In the genomic region with DNA sequence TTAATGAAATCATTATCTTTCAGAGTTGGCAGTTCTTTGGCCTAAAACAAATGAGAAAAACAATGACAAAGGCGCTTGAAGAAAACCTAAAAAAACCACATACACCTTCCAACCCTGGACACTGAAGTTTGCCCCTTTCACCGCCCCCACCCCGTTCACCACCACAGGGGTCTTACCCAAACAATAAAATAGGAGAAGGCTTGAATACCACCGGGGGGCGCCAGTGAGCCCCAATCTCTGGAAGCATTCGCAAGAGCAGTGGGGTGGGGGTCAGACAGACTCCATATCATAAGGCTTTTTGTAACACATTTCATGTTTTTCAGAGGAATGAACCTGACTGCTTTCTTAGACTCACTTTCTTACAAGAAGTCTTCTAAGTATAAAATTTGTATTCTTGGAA, we compare ENCODE assay signal across 8 cellular contexts.
DNase-seq lines count a peak whose midpoint lies in the region; ATAC-seq and TF ChIP-seq lines count a peak whose summit lies in the region.

No MANE protein-coding gene starts in this region.

- no peak overlapping the region for H3K4me3 Mint-ChIP-seq in nephron

- DNase-seq in BE2C (peak; percentile 78), ecto neural progenitor cell (ENCODE audit: low spot score) (peak; percentile 71), thyroid gland (peak; percentile 45 to 51)
- peak; percentile 38 to 49 for DNase-seq in activated CD4-positive, alpha-beta T cell treated with anti-CD3 and anti-CD28 coated beads, Interleukin-2, amount 50 U/mL, for 24 hours (ENCODE audit: low read depth in 1 of 2, low spot score in 1 of 2)

- H3K27ac Mint-ChIP-seq in nephron = no peak overlapping the region

- no peaks in the 10 kb centered on the region for H3K9me3 Mint-ChIP-seq in nephron

- H3K27me3 Mint-ChIP-seq in nephron (ENCODE audit: low read depth) = no peaks in the 10 kb centered on the region

- H3K4me1 ChIP-seq in BE2C = peaks cover 3% of the 10 kb centered on the region; the same call in 1 of the 2 replicates
- H3K4me1 ChIP-seq in thyroid gland = no peaks in the 10 kb centered on the region

- WGBS in thyroid gland, 2 donors = 44 to 55% methylated on average over 6 of the region's 6 CpGs

- intact Hi-C loops in thyroid gland (cut with DNase I) = no loop called here

- no peak for TF ChIP-seq EP300 in Ishikawa (IDR thresholded peaks at IDR 0.05; ENCODE audit: borderline replicate concordance)

- H3K4me1 Mint-ChIP-seq in nephron = peaks cover 46% of the 10 kb centered on the region

- H3K27ac ChIP-seq in thyroid gland = no peak overlapping the region

- peak; percentile 74 for TF ChIP-seq CTCF in BE2C (IDR thresholded peaks at IDR 0.05; ENCODE audit: low read depth, low read length)
- TF ChIP-seq CTCF in nephron (IDR thresholded peaks at IDR 0.05; ENCODE audit: unreplicated experiment in 3 of 3) = peak; percentile 34 to 47 (median 35)
- TF ChIP-seq CTCF in thyroid gland (IDR thresholded peaks at IDR 0.05) = peak in 4 of 6 experiments; percentile 36 to 58 (median 50)

- peak; percentile 44 for TF ChIP-seq RAD21 in Ishikawa (IDR thresholded peaks at IDR 0.05; ENCODE audit: low read depth)

- H3K9me3 ChIP-seq in BE2C = no peaks in the 10 kb centered on the region
- H3K9me3 ChIP-seq in thyroid gland = no peaks in the 10 kb centered on the region

- H3K27me3 ChIP-seq in BE2C = no peaks in the 10 kb centered on the region
- no peaks in the 10 kb centered on the region for H3K27me3 ChIP-seq in thyroid gland

- no peak overlapping the region for H3K4me3 ChIP-seq in BE2C (ENCODE audit: low read depth, low read length)
- H3K4me3 ChIP-seq in thyroid gland (replicated peaks in 1 of 3) = no peak overlapping the region

- H3K36me3 ChIP-seq in BE2C (no peaks in the 10 kb centered on the region), thyroid gland (peaks cover 0 to 3% of the 10 kb centered on the region in 2 donors)

- peaks cover 12% of the 10 kb centered on the region for H3K36me3 Mint-ChIP-seq in nephron (ENCODE audit: low read depth)

- no peak for TF ChIP-seq POLR2A in thyroid gland (IDR thresholded peaks at IDR 0.05)

- no peak for ATAC-seq in GM18520 (IDR thresholded peaks at IDR 0.05; ENCODE audit: unreplicated experiment)
- ATAC-seq in HG02798 (IDR thresholded peaks at IDR 0.05; ENCODE audit: poor library complexity, unreplicated experiment) = no peak

TF ChIP-seq in Ishikawa, 13 proteins besides CTCF, POLR2A, EP300 and RAD21:
- TF ChIP-seq FOXM1 (IDR thresholded peaks at IDR 0.05; ENCODE audit: borderline replicate concordance, low read depth) = no peak
- peak; percentile 54; the same call in 1 of the 2 replicates for TF ChIP-seq ZBTB7A (IDR thresholded peaks at IDR 0.05; ENCODE audit: low read depth)
